In genomic region chr1:17950728-17951127, GRCh38 we compare ENCODE assay signal across 23 cellular contexts.
"Had no signal": no experiment of that assay in that cellular context is flagged by ENCODE, and none has a peak within 500 bp of the region (broad histone marks: within the 10 kb centered on the region; RNA-seq: fewer than 3 reads in every experiment).

No MANE protein-coding gene starts in this region.

- H3K36me3 ChIP-seq: gastrocnemius medialis, spleen, thoracic aorta, tibial nerve, upper lobe of left lung had no signal

- H3K9me3 ChIP-seq: gastrocnemius medialis, mucosa of descending colon, psoas muscle, spleen, thoracic aorta, tibial nerve, upper lobe of left lung had no signal

- H3K4me3 ChIP-seq: dorsolateral prefrontal cortex, gastrocnemius medialis, lung, mucosa of descending colon, psoas muscle, skin epidermis, spleen, thoracic aorta, tibial nerve, upper lobe of left lung had no signal

- FAIRE-seq: colon, kidney, urothelium cell line had no signal

- DNase-seq: dorsolateral prefrontal cortex; effector CD4-positive, alpha-beta T cell; foreskin fibroblast; gastrocnemius medialis; head of caudate nucleus; kidney; mucosa of descending colon; naive B cell; psoas muscle; right cardiac atrium; spleen; stimulated activated CD4-positive, alpha-beta T cell treated with anti-CD3 and anti-CD28 coated beads, Interleukin-4, amount 100 ng/mL, for 4 hours; stimulated activated naive CD8-positive, alpha-beta T cell treated with anti-CD3 and anti-CD28 coated beads, Interleukin-15, Interleukin-2, amounts not matched to agents 100 U/mL and 50 U/mL, for 24 hours; upper lobe of left lung had no signal

- ATAC-seq: gastrocnemius medialis; left lobe of liver; mucosa of descending colon; natural killer cell treated with Interleukin-12 subunit alpha and Interleukin-12 subunit beta and Interleukin-15 and Interleukin-18, amount 100 ng/mL, for 72 hours; psoas muscle; right cardiac atrium; stimulated activated memory B cell treated with anti-CD40 and anti-IgM and Interleukin-4, amounts not matched to agents 10 μg/mL and 1 μg/mL and 100 μg/mL, for 72 hours; stimulated activated naive CD8-positive, alpha-beta T cell treated with anti-CD3 and anti-CD28 coated beads, Interleukin-15, Interleukin-2, amounts not matched to agents 100 U/mL and 50 U/mL, for 24 hours had no signal

- H3K27ac ChIP-seq: dorsolateral prefrontal cortex, gastrocnemius medialis, psoas muscle, skin epidermis, spleen, thoracic aorta, tibial nerve, upper lobe of left lung had no signal

- H3K4me1 ChIP-seq: gastrocnemius medialis, psoas muscle, spleen, tibial nerve, upper lobe of left lung had no signal

- H3K27me3 ChIP-seq: upper lobe of left lung had no signal
